ENCODE assay signal across 9 cellular contexts in genomic region chr4:87843936-87844335, GRCh38. TPM values are rescaled to one million over a fixed set of nuclear protein-coding genes. Genes with fewer than 3 reads are reported as not detected.
DNase-seq lines count a peak whose midpoint lies in the region; ATAC-seq and TF ChIP-seq lines count a peak whose summit lies in the region.
"Had no signal": no experiment of that assay in that cellular context is flagged by ENCODE, and none has a peak within 500 bp of the region (broad histone marks: within the 10 kb centered on the region; RNA-seq: fewer than 3 reads in every experiment).

No MANE protein-coding gene starts in this region.

- peaks cover 44 to 49% of the 10 kb centered on the region in 2 donors for H3K27me3 Mint-ChIP-seq in natural killer cell treated with Interleukin-12 subunit alpha and Interleukin-12 subunit beta and Interleukin-15 and Interleukin-18, amount 100 ng/mL, for 72 hours
- peaks cover 47% of the 10 kb centered on the region for H3K27me3 Mint-ChIP-seq in stimulated activated naive CD8-positive, alpha-beta T cell treated with anti-CD3 and anti-CD28 coated beads, Interleukin-15, amount 100 ng/mL, for 72 hours
- peaks cover 5 to 10% (median 6%) of the 10 kb centered on the region in 3 donors for H3K27me3 Mint-ChIP-seq in immature natural killer cell (ENCODE audit: low read depth in 3 of 3)
- peaks cover 49% of the 10 kb centered on the region for H3K27me3 Mint-ChIP-seq in activated T-helper 2 cell treated with anti-CD3 and anti-CD28 coated beads, Interferon-gamma antibody, Interleukin-2, Interleukin-4, amounts not matched to agents 10 μg/mL and 5 μg/mL and 100 μg/mL, durations not matched to agents 14 hours and 24 hours and 36 hours (ENCODE audit: low read depth)

- peaks cover 0 to 3% of the 10 kb centered on the region in 2 donors for H3K4me1 Mint-ChIP-seq in natural killer cell treated with Interleukin-12 subunit alpha and Interleukin-12 subunit beta and Interleukin-15 and Interleukin-18, amount 100 ng/mL, for 72 hours (ENCODE audit: low read depth in 2 of 2)
- H3K4me1 Mint-ChIP-seq in stimulated activated naive CD8-positive, alpha-beta T cell treated with anti-CD3 and anti-CD28 coated beads, Interleukin-15, amount 100 ng/mL, for 72 hours = peaks cover 3% of the 10 kb centered on the region
- peaks cover under 1 to 5% of the 10 kb centered on the region in 2 donors for H3K4me1 Mint-ChIP-seq in immature natural killer cell
- H3K4me1 Mint-ChIP-seq in activated T-helper 2 cell treated with anti-CD3 and anti-CD28 coated beads, Interferon-gamma antibody, Interleukin-2, Interleukin-4, amounts not matched to agents 10 μg/mL and 5 μg/mL and 100 μg/mL, durations not matched to agents 14 hours and 24 hours and 36 hours (ENCODE audit: low read depth) = peaks cover 3% of the 10 kb centered on the region

- intact Hi-C loops in activated T-helper 2 cell treated with anti-CD3 and anti-CD28 coated beads, Interferon-gamma antibody, Interleukin-2, Interleukin-4, amounts not matched to agents 10 μg/mL and 5 μg/mL and 100 μg/mL, durations not matched to agents 14 hours and 24 hours and 36 hours (cut with micrococcal nuclease) = loop anchor here (10.0 kb wide), 1 partner anchor 469 kb away; no protein-coding TSS in a partner anchor

- H3K27ac Mint-ChIP-seq in natural killer cell treated with Interleukin-12 subunit alpha and Interleukin-12 subunit beta and Interleukin-15 and Interleukin-18, amount 100 ng/mL, for 72 hours = no peak overlapping the region
- H3K27ac Mint-ChIP-seq in stimulated activated naive CD8-positive, alpha-beta T cell treated with anti-CD3 and anti-CD28 coated beads, Interleukin-15, amount 100 ng/mL, for 72 hours = no peak overlapping the region
- H3K27ac Mint-ChIP-seq in immature natural killer cell = no peak overlapping the region
- H3K27ac Mint-ChIP-seq in activated T-helper 2 cell treated with anti-CD3 and anti-CD28 coated beads, Interferon-gamma antibody, Interleukin-2, Interleukin-4, amounts not matched to agents 10 μg/mL and 5 μg/mL and 100 μg/mL, durations not matched to agents 14 hours and 24 hours and 36 hours = no peak overlapping the region

- no peak overlapping the region for H3K4me3 Mint-ChIP-seq in natural killer cell treated with Interleukin-12 subunit alpha and Interleukin-12 subunit beta and Interleukin-15 and Interleukin-18, amount 100 ng/mL, for 72 hours
- no peak overlapping the region for H3K4me3 Mint-ChIP-seq in stimulated activated naive CD8-positive, alpha-beta T cell treated with anti-CD3 and anti-CD28 coated beads, Interleukin-15, amount 100 ng/mL, for 72 hours
- H3K4me3 Mint-ChIP-seq in immature natural killer cell = no peak overlapping the region
- no peak overlapping the region for H3K4me3 Mint-ChIP-seq in activated T-helper 2 cell treated with anti-CD3 and anti-CD28 coated beads, Interferon-gamma antibody, Interleukin-2, Interleukin-4, amounts not matched to agents 10 μg/mL and 5 μg/mL and 100 μg/mL, durations not matched to agents 14 hours and 24 hours and 36 hours (ENCODE audit: low read depth)

- no peaks in the 10 kb centered on the region for H3K36me3 Mint-ChIP-seq in natural killer cell treated with Interleukin-12 subunit alpha and Interleukin-12 subunit beta and Interleukin-15 and Interleukin-18, amount 100 ng/mL, for 72 hours
- H3K36me3 Mint-ChIP-seq in immature natural killer cell = no peaks in the 10 kb centered on the region
- H3K36me3 Mint-ChIP-seq in activated T-helper 2 cell treated with anti-CD3 and anti-CD28 coated beads, Interferon-gamma antibody, Interleukin-2, Interleukin-4, amounts not matched to agents 10 μg/mL and 5 μg/mL and 100 μg/mL, durations not matched to agents 14 hours and 24 hours and 36 hours (ENCODE audit: low read depth) = no peaks in the 10 kb centered on the region

- peak; percentile 20 to 33 for ATAC-seq in natural killer cell treated with Interleukin-12 subunit alpha and Interleukin-12 subunit beta and Interleukin-15 and Interleukin-18, amount 100 ng/mL, for 72 hours
- no peak for ATAC-seq in GM19467 (IDR thresholded peaks at IDR 0.05; ENCODE audit: unreplicated experiment)
- no peak for ATAC-seq in stimulated activated naive CD8-positive, alpha-beta T cell treated with anti-CD3 and anti-CD28 coated beads, Interleukin-15, amount 100 ng/mL, for 72 hours
- ATAC-seq: GM12878 had no signal

- no peak overlapping the region for H3K4me3 ChIP-seq in epithelial cell of esophagus (ENCODE audit: low read length)
- H3K4me3 ChIP-seq: GM12878 had no signal

- DNase-seq in EL (peak; percentile 86), OCI-M1 (lab: John Stamatoyannopoulos, UW) (peak; percentile 44), epithelial cell of esophagus (ENCODE audit: low read depth) (peak; percentile 86), immature natural killer cell (no peak)
- DNase-seq in natural killer cell treated with Interleukin-12 subunit alpha and Interleukin-12 subunit beta and Interleukin-15 and Interleukin-18, amount 100 ng/mL, for 72 hours (ENCODE audit: low spot score) = no peak
- no peak for DNase-seq in stimulated activated naive CD8-positive, alpha-beta T cell treated with anti-CD3 and anti-CD28 coated beads, Interleukin-15, amount 100 ng/mL, for 72 hours
- DNase-seq in activated T-helper 2 cell treated with anti-CD3 and anti-CD28 coated beads, Interferon-gamma antibody, Interleukin-2, Interleukin-4, amounts not matched to agents 10 μg/mL and 5 μg/mL and 100 μg/mL, durations not matched to agents 14 hours and 24 hours and 36 hours (ENCODE audit: low spot score) = no peak

- TF ChIP-seq CTCF in epithelial cell of esophagus (IDR thresholded peaks at IDR 0.05; ENCODE audit: insufficient read depth, low read depth, low read length, missing control alignments) = no peak

- no peaks in the 10 kb centered on the region for H3K9me3 Mint-ChIP-seq in natural killer cell treated with Interleukin-12 subunit alpha and Interleukin-12 subunit beta and Interleukin-15 and Interleukin-18, amount 100 ng/mL, for 72 hours
- no peaks in the 10 kb centered on the region for H3K9me3 Mint-ChIP-seq in stimulated activated naive CD8-positive, alpha-beta T cell treated with anti-CD3 and anti-CD28 coated beads, Interleukin-15, amount 100 ng/mL, for 72 hours
- H3K9me3 Mint-ChIP-seq in immature natural killer cell = no peaks in the 10 kb centered on the region
- H3K9me3 Mint-ChIP-seq in activated T-helper 2 cell treated with anti-CD3 and anti-CD28 coated beads, Interferon-gamma antibody, Interleukin-2, Interleukin-4, amounts not matched to agents 10 μg/mL and 5 μg/mL and 100 μg/mL, durations not matched to agents 14 hours and 24 hours and 36 hours = no peaks in the 10 kb centered on the region

RNA-seq across cellular contexts. Expression of gene MEPE, which starts 11.2 kb away (rescaled TPM):
- total RNA-seq in natural killer cell treated with Interleukin-12 subunit alpha and Interleukin-12 subunit beta and Interleukin-15 and Interleukin-18, amount 100 ng/mL, for 72 hours = not detected
- not detected for polyA plus RNA-seq in immature natural killer cell
- not detected in 2 replicates for total RNA-seq in activated T-helper 2 cell treated with anti-CD3 and anti-CD28 coated beads, Interferon-gamma antibody, Interleukin-2, Interleukin-4, amounts not matched to agents 10 μg/mL and 5 μg/mL and 100 μg/mL, durations not matched to agents 14 hours and 24 hours and 36 hours
- total RNA-seq: GM12878 had no signal
- polyA plus RNA-seq: GM12878 had no signal

RNA-seq across cellular contexts. Expression of gene IBSP, which starts 44.6 kb away (rescaled TPM):
- not detected for total RNA-seq in natural killer cell treated with Interleukin-12 subunit alpha and Interleukin-12 subunit beta and Interleukin-15 and Interleukin-18, amount 100 ng/mL, for 72 hours
- not detected for polyA plus RNA-seq in immature natural killer cell
- not detected in 2 replicates for total RNA-seq in activated T-helper 2 cell treated with anti-CD3 and anti-CD28 coated beads, Interferon-gamma antibody, Interleukin-2, Interleukin-4, amounts not matched to agents 10 μg/mL and 5 μg/mL and 100 μg/mL, durations not matched to agents 14 hours and 24 hours and 36 hours
- total RNA-seq: GM12878 had no signal
- polyA plus RNA-seq: GM12878 had no signal

Comparison
In these comparisons a context has a peak if more than half of its experiments do, and no peak if none do; other contexts are left out.
1. DNase-seq: peak in EL (single experiment), OCI-M1 (single experiment) and epithelial cell of esophagus (single experiment); none in natural killer cell treated with Interleukin-12 subunit alpha and Interleukin-12 subunit beta and Interleukin-15 and Interleukin-18, amount 100 ng/mL, for 72 hours (single experiment), stimulated activated naive CD8-positive, alpha-beta T cell treated with anti-CD3 and anti-CD28 coated beads, Interleukin-15, amount 100 ng/mL, for 72 hours (0 of 2), immature natural killer cell (0 of 3) and activated T-helper 2 cell treated with anti-CD3 and anti-CD28 coated beads, Interferon-gamma antibody, Interleukin-2, Interleukin-4, amounts not matched to agents 10 μg/mL and 5 μg/mL and 100 μg/mL, durations not matched to agents 14 hours and 24 hours and 36 hours (single experiment).
2. ATAC-seq: peak in natural killer cell treated with Interleukin-12 subunit alpha and Interleukin-12 subunit beta and Interleukin-15 and Interleukin-18, amount 100 ng/mL, for 72 hours (2 of 2); none in GM19467 (single experiment) and stimulated activated naive CD8-positive, alpha-beta T cell treated with anti-CD3 and anti-CD28 coated beads, Interleukin-15, amount 100 ng/mL, for 72 hours (single experiment).